ENCODE assay signal across 8 cellular contexts in the genomic region with DNA sequence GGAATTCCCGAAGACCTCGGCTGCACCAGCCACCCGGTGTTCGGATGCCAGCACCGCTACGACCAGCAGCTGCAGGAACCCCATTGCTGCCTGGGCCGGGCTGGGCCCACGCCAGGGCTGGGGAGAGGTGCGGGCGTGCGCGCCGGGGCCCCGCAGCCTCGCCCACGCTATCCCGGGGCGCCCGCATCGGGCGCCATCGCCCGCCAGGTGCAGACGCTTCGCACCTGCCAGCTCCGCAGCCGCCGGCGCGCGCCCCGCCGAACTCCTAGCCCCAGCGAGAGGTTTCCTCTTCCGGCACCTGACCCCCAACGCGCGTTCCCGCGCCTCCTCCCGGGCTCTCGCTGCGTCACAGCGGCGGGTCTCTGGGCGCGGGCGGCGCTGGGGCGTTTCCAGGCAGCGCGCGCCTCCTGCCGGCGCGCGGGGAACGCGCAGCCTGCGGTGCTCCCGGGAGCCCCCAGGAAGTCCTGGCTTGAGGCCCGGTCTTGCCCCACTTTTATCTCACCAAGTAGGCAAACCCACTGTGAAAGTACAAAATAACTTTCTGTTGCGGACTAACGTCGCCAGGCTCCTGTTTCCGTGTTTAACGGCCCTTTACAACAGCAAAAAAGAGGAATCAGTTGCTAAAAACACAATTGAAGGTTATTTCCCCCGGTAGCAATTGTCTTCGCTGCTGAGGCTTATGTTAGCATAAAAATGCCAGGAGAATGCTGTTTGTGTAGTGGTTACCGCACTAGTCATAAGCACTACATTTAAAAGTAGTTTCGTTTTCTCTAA. TPM values are rescaled to one million over a fixed set of nuclear protein-coding genes. Genes with fewer than 3 reads are reported as not detected.
DNase-seq lines count a peak whose midpoint lies in the region; ATAC-seq and TF ChIP-seq lines count a peak whose summit lies in the region.

A gene with protein sequence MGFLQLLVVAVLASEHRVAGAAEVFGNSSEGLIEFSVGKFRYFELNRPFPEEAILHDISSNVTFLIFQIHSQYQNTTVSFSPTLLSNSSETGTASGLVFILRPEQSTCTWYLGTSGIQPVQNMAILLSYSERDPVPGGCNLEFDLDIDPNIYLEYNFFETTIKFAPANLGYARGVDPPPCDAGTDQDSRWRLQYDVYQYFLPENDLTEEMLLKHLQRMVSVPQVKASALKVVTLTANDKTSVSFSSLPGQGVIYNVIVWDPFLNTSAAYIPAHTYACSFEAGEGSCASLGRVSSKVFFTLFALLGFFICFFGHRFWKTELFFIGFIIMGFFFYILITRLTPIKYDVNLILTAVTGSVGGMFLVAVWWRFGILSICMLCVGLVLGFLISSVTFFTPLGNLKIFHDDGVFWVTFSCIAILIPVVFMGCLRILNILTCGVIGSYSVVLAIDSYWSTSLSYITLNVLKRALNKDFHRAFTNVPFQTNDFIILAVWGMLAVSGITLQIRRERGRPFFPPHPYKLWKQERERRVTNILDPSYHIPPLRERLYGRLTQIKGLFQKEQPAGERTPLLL (minus strand): TSS at position 300 of the 774 bp plus-strand sequence. CDS start 216 bp downstream, at position 84.

- H3K27me3 Mint-ChIP-seq in activated T-cell treated with anti-CD3 and anti-CD28 coated beads, Interleukin-2, amount 50 U/mL, for 4 hours (ENCODE audit: low read depth), result no peaks in the 10 kb centered on the region

- TF ChIP-seq CTCF in DND-41 (IDR thresholded peaks at IDR 0.05; ENCODE audit: borderline replicate concordance, extremely low read depth, low read length, poor library complexity, severe bottlenecking) (peak; percentile 98), KMS-11 (conservative IDR thresholded peaks at IDR 0.05; ENCODE audit: low read depth, low read length) (peak; percentile 74), Panc1 (IDR thresholded peaks at IDR 0.05) (peak; percentile 100), esophagus muscularis mucosa (IDR thresholded peaks at IDR 0.05) (peak; percentile 95 to 99 (median 98))

- intact Hi-C loops in Panc1 (cut with micrococcal nuclease; ENCODE audit: unreplicated experiment) (loop anchor here (5.0 to 10.0 kb wide), 3 partner anchors 77 to 162 kb away; a partner anchor contains a TSS), esophagus muscularis mucosa (cut with DNase I) (loop anchor here (5.0 to 10.0 kb wide), 3 partner anchors 77 to 293 kb away; a partner anchor contains a TSS)

- POLR2A ChIA-PET in Panc1 (lab: Charles Lee), result interaction anchor here (0.7 kb wide), 2 partner anchors 8 to 162 kb away, joined by 3 to 8 read pairs; a partner anchor contains a TSS

- H3K9me3 ChIP-seq in DND-41 (ENCODE audit: insufficient read depth, low read length, severe bottlenecking) (no peaks in the 10 kb centered on the region), Panc1 (ENCODE audit: control insufficient read depth, insufficient read depth, low read depth, low read length) (no peaks in the 10 kb centered on the region), esophagus muscularis mucosa (no peaks in the 10 kb centered on the region), muscle layer of duodenum (ENCODE audit: control insufficient read depth in 1 of 2, low read length in 2 of 2) (no peaks in the 10 kb centered on the region)

- ATAC-seq in DND-41 (ENCODE audit: insufficient read depth, low read depth), result peak; percentile 82
- peak; percentile 82 for ATAC-seq in GM21786 (IDR thresholded peaks at IDR 0.05; ENCODE audit: unreplicated experiment)
- peak; percentile 98 for ATAC-seq in Panc1
- peak; percentile 90 to 92 for ATAC-seq in activated T-cell treated with anti-CD3 and anti-CD28 coated beads, Interleukin-2, amount 50 U/mL, for 4 hours

- DNase-seq in DND-41 (peak; percentile 96), Panc1 (ENCODE audit: low read depth, low spot score) (peak; percentile 74), esophagus muscularis mucosa (ENCODE audit: extremely low spot score) (peak; percentile 95)
- DNase-seq in activated T-cell treated with anti-CD3 and anti-CD28 coated beads, Interleukin-2, amount 50 U/mL, for 4 hours, result peak; percentile 93
- peak; percentile 88 to 94 for DNase-seq in stimulated activated CD8-positive, alpha-beta memory T cell treated with anti-CD3 and anti-CD28 coated beads, Interleukin-7, amount 100 ng/mL, for 4 hours (ENCODE audit: low read depth in 2 of 2)

- peak within 1 kb of the TSS; percentile 90 for H3K9ac ChIP-seq in DND-41 (ENCODE audit: low read depth, low read length)
- peak within 1 kb of the TSS; percentile 66 for H3K9ac ChIP-seq in KMS-11

- no TSS peak for BruUV-seq in Panc1 (replicated peaks; lab: Mats Ljungman, UMichigan)

- peak within 1 kb of the TSS; percentile 88 for H2AFZ ChIP-seq in DND-41 (ENCODE audit: low read depth, low read length)
- peak within 1 kb of the TSS; percentile 70 for H2AFZ ChIP-seq in KMS-11 (ENCODE audit: low read depth)

- TF ChIP-seq EP300 in esophagus muscularis mucosa (IDR thresholded peaks at IDR 0.05), result no peak

- H3K4me3 ChIP-seq in DND-41 (ENCODE audit: low read depth in 1 of 2, low read length in 2 of 2), result peak within 1 kb of the TSS; percentile 80 to 89
- no peak within 1 kb of the TSS for H3K4me3 ChIP-seq in KMS-11 (IDR thresholded peaks at IDR 0.05; ENCODE audit: insufficient read depth, low read depth, low read length)
- H3K4me3 ChIP-seq in Panc1 (ENCODE audit: low read depth in 2 of 2, low read length in 2 of 2), result peak within 1 kb of the TSS; percentile 81 to 96
- peak within 1 kb of the TSS; percentile 82 to 95 (median 92) for H3K4me3 ChIP-seq in esophagus muscularis mucosa
- peak within 1 kb of the TSS; percentile 92 to 96 for H3K4me3 ChIP-seq in muscle layer of duodenum (ENCODE audit: low read depth in 1 of 2, low read length in 2 of 2)

- no peaks in the 10 kb centered on the region for H3K27me3 ChIP-seq in DND-41 (ENCODE audit: insufficient read depth, low read length, poor library complexity)
- H3K27me3 ChIP-seq in KMS-11 (ENCODE audit: insufficient read depth, low read depth), result no peaks in the 10 kb centered on the region
- H3K27me3 ChIP-seq in Panc1 (ENCODE audit: control insufficient read depth, insufficient read depth, low read length), result no peaks in the 10 kb centered on the region
- H3K27me3 ChIP-seq in esophagus muscularis mucosa, result no peaks in the 10 kb centered on the region
- no peaks in the 10 kb centered on the region for H3K27me3 ChIP-seq in muscle layer of duodenum (ENCODE audit: low read depth, low read length)

- no peaks in the 10 kb centered on the region for H3K9me3 Mint-ChIP-seq in activated T-cell treated with anti-CD3 and anti-CD28 coated beads, Interleukin-2, amount 50 U/mL, for 4 hours

- H3K4me1 ChIP-seq in DND-41 (ENCODE audit: insufficient read depth, low read length), result peaks cover 85% of the 10 kb centered on the region
- H3K4me1 ChIP-seq in KMS-11 (ENCODE audit: low read depth, poor library complexity, severe bottlenecking), result peaks cover 34% of the 10 kb centered on the region
- peaks cover 25% of the 10 kb centered on the region for H3K4me1 ChIP-seq in Panc1 (ENCODE audit: control insufficient read depth, insufficient read depth, low read length)
- peaks cover 18 to 57% (median 46%) of the 10 kb centered on the region in 4 donors for H3K4me1 ChIP-seq in esophagus muscularis mucosa
- H3K4me1 ChIP-seq in muscle layer of duodenum (ENCODE audit: control insufficient read depth in 1 of 2, insufficient read depth in 2 of 2, low read length in 2 of 2), result peaks cover 20 to 36% of the 10 kb centered on the region in 2 donors

- H3K27ac ChIP-seq in DND-41 (ENCODE audit: low read length) (peak within 1 kb of the TSS; percentile 97), KMS-11 (peak within 1 kb of the TSS; percentile 86), Panc1 (ENCODE audit: low read length) (peak within 1 kb of the TSS; percentile 88), esophagus muscularis mucosa (replicated peaks in 1 of 4) (peak within 1 kb of the TSS; percentile 86 to 92 (median 88)), muscle layer of duodenum (ENCODE audit: low read length) (peak within 1 kb of the TSS; percentile 89)

- peaks cover 7% of the 10 kb centered on the region for H3K36me3 Mint-ChIP-seq in activated T-cell treated with anti-CD3 and anti-CD28 coated beads, Interleukin-2, amount 50 U/mL, for 4 hours (ENCODE audit: insufficient read depth)

- peaks cover 43% of the 10 kb centered on the region for H3K4me1 Mint-ChIP-seq in activated T-cell treated with anti-CD3 and anti-CD28 coated beads, Interleukin-2, amount 50 U/mL, for 4 hours (ENCODE audit: low read depth)

- H4K20me1 ChIP-seq in DND-41 (ENCODE audit: insufficient read depth, low read length) (no peaks in the 10 kb centered on the region), KMS-11 (ENCODE audit: insufficient read depth) (no peaks in the 10 kb centered on the region)

- peaks cover 7% of the 10 kb centered on the region; the same call in 1 of the 2 replicates for H3K36me3 ChIP-seq in DND-41 (ENCODE audit: insufficient read depth, low read length)
- no peaks in the 10 kb centered on the region for H3K36me3 ChIP-seq in KMS-11 (ENCODE audit: insufficient read depth)
- no peaks in the 10 kb centered on the region for H3K36me3 ChIP-seq in Panc1 (ENCODE audit: control insufficient read depth, insufficient read depth, low read length)
- no peaks in the 10 kb centered on the region for H3K36me3 ChIP-seq in esophagus muscularis mucosa
- H3K36me3 ChIP-seq in muscle layer of duodenum (ENCODE audit: control insufficient read depth in 1 of 2, insufficient read depth in 2 of 2, low read length in 2 of 2), result peaks cover 0 to 5% of the 10 kb centered on the region in 2 donors

- peak within 1 kb of the TSS; percentile 90 for H3K4me3 Mint-ChIP-seq in activated T-cell treated with anti-CD3 and anti-CD28 coated beads, Interleukin-2, amount 50 U/mL, for 4 hours

- TF ChIP-seq POLR2A in esophagus muscularis mucosa (IDR thresholded peaks at IDR 0.05; ENCODE audit: low read depth), result no peak

- H3K4me2 ChIP-seq in DND-41 (ENCODE audit: insufficient read depth, low read length) (peak within 1 kb of the TSS; percentile 75), KMS-11 (peak within 1 kb of the TSS; percentile 86)

- CTCF ChIA-PET in Panc1 (lab: Charles Lee), result interaction anchor here (0.6 to 1.9 kb wide), 4 partner anchors 9 to 292 kb away, joined by 3 to 42 read pairs (median 4); a partner anchor contains a TSS

- in situ Hi-C loops in Panc1 (cut with HindIII; ENCODE audit: low pct_unique_long_range_greater_than_20kb, low sequenced_read_pairs), result no loop called here

- 1% methylated on average over 18 of the region's 71 CpGs for WGBS in esophagus muscularis mucosa

- H3K79me2 ChIP-seq in DND-41 (ENCODE audit: insufficient read depth, low read length) (peaks cover 48% of the 10 kb centered on the region), KMS-11 (ENCODE audit: insufficient read depth, low read depth) (no peaks in the 10 kb centered on the region)

RNA-seq across cellular contexts. Expression of the gene that starts here (rescaled TPM):
- total RNA-seq in Panc1 (2021; ENCODE audit: unreplicated experiment), result 59.8 TPM
- polyA plus RNA-seq in Panc1 (2012; ENCODE audit: insufficient read length), result 39.7 TPM
- total RNA-seq in activated T-cell treated with anti-CD3 and anti-CD28 coated beads, Interleukin-2, amount 50 U/mL, for 4 hours, result 10 to 100 TPM; 21.1 to 22.9 (median 21.6) TPM
- 10 to 100 TPM; 31.8 to 50.7 (median 40.5) TPM for total RNA-seq in esophagus muscularis mucosa
